ENCODE assay signal across 9 cellular contexts in the genomic region with DNA sequence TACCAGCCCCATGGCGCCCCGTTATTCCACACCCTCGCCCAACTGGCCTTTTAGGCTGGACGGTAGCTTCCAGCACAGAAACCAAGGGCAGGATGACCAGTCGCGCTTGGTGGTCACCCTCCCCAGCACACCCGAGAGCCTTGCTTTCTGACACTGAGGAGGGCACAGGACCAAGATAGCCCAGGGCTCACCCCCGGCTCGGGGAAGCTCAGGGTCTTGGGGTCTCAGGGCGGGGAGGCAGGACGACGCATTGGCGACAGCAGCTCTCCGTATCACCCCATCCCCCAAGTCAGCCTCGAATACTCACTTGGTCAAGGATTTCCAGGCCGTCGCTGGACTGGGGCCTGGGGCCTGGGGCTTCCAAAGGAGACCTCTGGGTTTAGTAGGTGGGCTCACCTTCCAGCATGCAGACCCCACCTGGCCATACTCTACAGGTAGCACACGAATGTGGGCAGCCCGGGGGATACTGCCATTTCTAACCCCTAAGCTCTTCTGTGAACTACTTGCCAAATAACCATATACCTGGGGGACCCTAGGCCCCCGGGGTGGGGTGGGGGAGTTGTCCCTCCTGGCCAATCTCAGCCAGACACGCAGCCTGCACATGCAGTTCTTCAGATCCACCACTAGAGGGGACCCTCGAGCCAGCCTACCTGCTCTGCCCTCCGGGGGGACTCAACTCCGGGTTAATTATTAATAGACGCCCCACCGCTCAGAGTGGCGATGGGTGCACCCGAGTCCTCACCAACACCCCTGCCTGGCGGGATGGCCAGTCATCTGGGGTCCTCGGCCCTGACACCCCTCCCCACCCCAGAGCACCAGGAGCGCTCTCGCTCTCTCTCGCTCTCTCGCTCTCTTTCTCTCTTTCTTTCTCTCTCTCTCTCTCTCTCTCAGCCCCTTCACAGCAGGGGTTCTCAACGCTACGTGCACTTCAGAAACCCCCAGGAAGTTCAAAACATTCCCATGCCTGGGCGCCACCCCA. TPM values are rescaled to one million over a fixed set of nuclear protein-coding genes. Genes with fewer than 3 reads are reported as not detected.
DNase-seq lines count a peak whose midpoint lies in the region; ATAC-seq and TF ChIP-seq lines count a peak whose summit lies in the region.
"Had no signal": no experiment of that assay in that cellular context is flagged by ENCODE, and none has a peak within 500 bp of the region (broad histone marks: within the 10 kb centered on the region; RNA-seq: fewer than 3 reads in every experiment).

No MANE protein-coding gene starts in this region.

- no peaks in the 10 kb centered on the region for H3K9me2 ChIP-seq in HCT116 (ENCODE audit: insufficient read depth)

- intact Hi-C loops in HCT116 (cut with micrococcal nuclease): loop anchor here (5.0 kb wide), 1 partner anchor 977 kb away; no protein-coding TSS in a partner anchor
- intact Hi-C loops in activated naive CD4-positive, alpha-beta T cell treated with anti-CD3 and anti-CD28 coated beads for 36 hours (cut with micrococcal nuclease): loop anchor here (5.0 kb wide), 2 partner anchors 97 to 142 kb away; partner anchors contain the start of genes EIF4A3 and GAA
- intact Hi-C loops in heart left ventricle (cut with DNase I): loop anchor here in 8 of 10 donors (5.0 to 10.0 kb wide), 7 partner anchors 62 to 249 kb away; partner anchors contain the start of gene GAA (in 1 of the 8)
- intact Hi-C loops in sciatic nerve (cut with DNase I): no loop called here

- peaks cover 5% of the 10 kb centered on the region for H3K4me1 ChIP-seq in CD4-positive, CD25-positive, alpha-beta regulatory T cell (ENCODE audit: control insufficient read depth, insufficient read depth, low read length, poor library complexity, severe bottlenecking)
- peaks cover 17 to 22% of the 10 kb centered on the region in 2 experiments for H3K4me1 ChIP-seq in HCT116 (ENCODE audit: control insufficient read depth in 1 of 2, insufficient read depth in 2 of 2, low read length in 2 of 2)
- H3K4me1 ChIP-seq in heart left ventricle: peaks cover 0 to 18% (median 10%) of the 10 kb centered on the region in 12 donors

- H3K27me3 ChIP-seq in CD4-positive, CD25-positive, alpha-beta regulatory T cell (ENCODE audit: control insufficient read depth, insufficient read depth, low read length): no peaks in the 10 kb centered on the region
- no peaks in the 10 kb centered on the region for H3K27me3 ChIP-seq in HCT116 (ENCODE audit: insufficient read depth, low read length)
- H3K27me3 ChIP-seq in heart left ventricle: no peaks in the 10 kb centered on the region

- H3K36me3 Mint-ChIP-seq in CD4-positive, CD25-positive, alpha-beta regulatory T cell: no peaks in the 10 kb centered on the region
- no peaks in the 10 kb centered on the region for H3K36me3 Mint-ChIP-seq in activated naive CD4-positive, alpha-beta T cell treated with anti-CD3 and anti-CD28 coated beads for 36 hours (ENCODE audit: low read depth)

- peak; percentile 56 to 65 for ATAC-seq in CD4-positive, CD25-positive, alpha-beta regulatory T cell (ENCODE audit: low read depth in 2 of 2)
- peak; percentile 59 for ATAC-seq in HCT116
- peak in 3 of 4 donors; percentile 25 to 41 (median 32) for ATAC-seq in heart left ventricle
- peak; percentile 50 for ATAC-seq in sciatic nerve
- no peak for ATAC-seq in HG02840 (IDR thresholded peaks at IDR 0.05; ENCODE audit: low FRiP score, unreplicated experiment)

- no peak overlapping the region for H2AFZ ChIP-seq in HCT116 (ENCODE audit: low read depth, low read length, poor library complexity, severe bottlenecking)

- no peaks in the 10 kb centered on the region for H3K27me3 Mint-ChIP-seq in CD4-positive, CD25-positive, alpha-beta regulatory T cell
- H3K27me3 Mint-ChIP-seq in activated naive CD4-positive, alpha-beta T cell treated with anti-CD3 and anti-CD28 coated beads for 36 hours (ENCODE audit: low read depth): no peaks in the 10 kb centered on the region

- POLR2A ChIA-PET in HCT116 (lab: Charles Lee): interaction anchor here (0.6 to 1.6 kb wide), 3 partner anchors 96 to 208 kb away, joined by 3 to 4 read pairs (median 3); partner anchors contain the start of gene GAA

- H3K36me3 ChIP-seq in CD4-positive, CD25-positive, alpha-beta regulatory T cell (ENCODE audit: control insufficient read depth, insufficient read depth, low read length): no peaks in the 10 kb centered on the region
- H3K36me3 ChIP-seq in HCT116 (ENCODE audit: control insufficient read depth in 1 of 2, insufficient read depth in 2 of 2, low read length in 2 of 2) (no peaks in the 10 kb centered on the region; a peak in 1 of 4 replicates), heart left ventricle (peaks cover 0 to 16% (median 3%) of the 10 kb centered on the region in 9 donors)

- H3K4me3 Mint-ChIP-seq in CD4-positive, CD25-positive, alpha-beta regulatory T cell: peak overlapping the region in 2 of 4 donors; percentile 44 to 51
- H3K4me3 Mint-ChIP-seq in activated naive CD4-positive, alpha-beta T cell treated with anti-CD3 and anti-CD28 coated beads for 36 hours: no peak overlapping the region

- no peak overlapping the region for H3K4me3 ChIP-seq in CD4-positive, CD25-positive, alpha-beta regulatory T cell (ENCODE audit: low read depth, low read length)
- H3K4me3 ChIP-seq in HCT116 (replicated peaks in 1 of 2; ENCODE audit: low read depth in 1 of 2, low read length in 2 of 2) (no peak overlapping the region), heart left ventricle (peak overlapping the region in 4 of 12 donors; percentile 18 to 33 (median 24))

- RAD21 ChIA-PET in HCT116 (lab: Charles Lee; ENCODE audit: low non-redundant PET in 1 of 2, low total read pairs in 2 of 2, uncharacterized antibody in 2 of 2, unreplicated experiment in 2 of 2): no interaction called here

- TF ChIP-seq CTCF in HCT116 (IDR thresholded peaks at IDR 0.05 in 2 of 3, conservative IDR thresholded peaks at IDR 0.05 in 1 of 3; ENCODE audit: borderline replicate concordance in 1 of 3, insufficient read depth in 1 of 3, low read depth in 2 of 3, low read length in 2 of 3) (peak; percentile 75 to 100 (median 99); a peak in 5 of 6 replicates), heart left ventricle (IDR thresholded peaks at IDR 0.05) (peak; percentile 97 to 100 (median 98))

- 50 to 54% (median 53%) methylated on average over 34 to 37 of the region's 37 CpGs for WGBS in heart left ventricle, 4 donors

- CTCF ChIA-PET in HCT116 (lab: Charles Lee): interaction anchor here (0.7 to 5.2 kb wide), 7 partner anchors 9 to 277 kb away, joined by 3 to 37 read pairs (median 3); no protein-coding TSS in a partner anchor
- CTCF ChIA-PET in activated naive CD4-positive, alpha-beta T cell treated with anti-CD3 and anti-CD28 coated beads for 36 hours (lab: Charles Lee): interaction anchor here (0.6 to 5.0 kb wide), 12 partner anchors 7 to 211 kb away, joined by 3 to 45 read pairs (median 4); partner anchors contain the start of genes CBX8 and GAA

- no peak overlapping the region for H3K27ac ChIP-seq in CD4-positive, CD25-positive, alpha-beta regulatory T cell (ENCODE audit: insufficient read depth, low read length, poor library complexity, severe bottlenecking)
- H3K27ac ChIP-seq in HCT116 (ENCODE audit: low read depth, low read length) (no peak overlapping the region), heart left ventricle (no peak overlapping the region)

- no peaks in the 10 kb centered on the region for H4K20me1 ChIP-seq in HCT116 (ENCODE audit: insufficient read depth)

- H3K27ac Mint-ChIP-seq in CD4-positive, CD25-positive, alpha-beta regulatory T cell: no peak overlapping the region
- H3K27ac Mint-ChIP-seq in activated naive CD4-positive, alpha-beta T cell treated with anti-CD3 and anti-CD28 coated beads for 36 hours: no peak overlapping the region

- H3K79me2 ChIP-seq in HCT116 (ENCODE audit: insufficient read depth, low read length): no peaks in the 10 kb centered on the region

- BruUV-seq in HCT116 (replicated peaks; lab: Mats Ljungman, UMichigan): no TSS peak

- no peaks in the 10 kb centered on the region for H3K9me3 Mint-ChIP-seq in CD4-positive, CD25-positive, alpha-beta regulatory T cell
- H3K9me3 Mint-ChIP-seq in activated naive CD4-positive, alpha-beta T cell treated with anti-CD3 and anti-CD28 coated beads for 36 hours: no peaks in the 10 kb centered on the region

- TF ChIP-seq RAD21 in HCT116 (IDR thresholded peaks at IDR 0.05; ENCODE audit: low read depth): peak; percentile 87

- TF ChIP-seq POLR2A in HCT116 (IDR thresholded peaks at IDR 0.05; ENCODE audit: borderline replicate concordance, extremely low read depth, insufficient read depth, insufficient read length) (no peak), heart left ventricle (IDR thresholded peaks at IDR 0.05) (no peak)

- H3K4me2 ChIP-seq in HCT116 (ENCODE audit: low read length): peak overlapping the region; percentile 54

- no peaks in the 10 kb centered on the region for H3K9me3 ChIP-seq in CD4-positive, CD25-positive, alpha-beta regulatory T cell (ENCODE audit: control insufficient read depth in 2 of 2, low read length in 2 of 2)
- H3K9me3 ChIP-seq in HCT116 (ENCODE audit: control insufficient read depth in 1 of 2, insufficient read depth in 1 of 2, low read depth in 1 of 2, low read length in 2 of 2) (no peaks in the 10 kb centered on the region), heart left ventricle (no peaks in the 10 kb centered on the region)

- peaks cover 3 to 10% (median 6%) of the 10 kb centered on the region in 4 donors for H3K4me1 Mint-ChIP-seq in CD4-positive, CD25-positive, alpha-beta regulatory T cell
- H3K4me1 Mint-ChIP-seq in activated naive CD4-positive, alpha-beta T cell treated with anti-CD3 and anti-CD28 coated beads for 36 hours (ENCODE audit: low read depth): peaks cover 6% of the 10 kb centered on the region

- H3K9ac ChIP-seq in HCT116 (ENCODE audit: low read length): no peak overlapping the region

- DNase-seq in CD4-positive, CD25-positive, alpha-beta regulatory T cell: peak; percentile 48 to 62 (median 59)
- peak; percentile 40 for DNase-seq in HCT116 (ENCODE audit: low read depth, low spot score)
- DNase-seq in RPMI7951 (ENCODE audit: low read depth): peak; percentile 25
- peak; percentile 68 for DNase-seq in activated naive CD4-positive, alpha-beta T cell treated with anti-CD3 and anti-CD28 coated beads for 36 hours
- peak; percentile 36 to 70 (median 48) for DNase-seq in heart left ventricle
- peak; percentile 79 for DNase-seq in sciatic nerve (ENCODE audit: low spot score)
- DNase-seq in GF-D8 (lab: John Stamatoyannopoulos, UW): no peak

RNA-seq across cellular contexts. Expression of gene TBC1D16, which starts 30.0 kb away (rescaled TPM):
- total RNA-seq in CD4-positive, CD25-positive, alpha-beta regulatory T cell: 0.72 TPM
- under 1 TPM; 0.06 to 0.27 (median 0.12) TPM for polyA plus RNA-seq in CD4-positive, CD25-positive, alpha-beta regulatory T cell
- total RNA-seq in HCT116 (2021; ENCODE audit: unreplicated experiment) (31.1 TPM), heart left ventricle (10 to 100 TPM; 12.3 to 22.1 (median 17.5) TPM), sciatic nerve (46.9 TPM)
- 13.4 and 16.6 TPM in 2 replicates for polyA plus RNA-seq in HCT116 (2012)
- total RNA-seq in RPMI7951 (2014; rRNA removed; shearing (Covaris generic)): 8.9 and 10.7 TPM in 2 replicates
- 10 to 100 TPM; 17.0 to 19.0 TPM for total RNA-seq in activated naive CD4-positive, alpha-beta T cell treated with anti-CD3 and anti-CD28 coated beads for 36 hours
- polyA plus RNA-seq in heart left ventricle: 10 to 100 TPM in 1 of 2 donors, 1 to 10 TPM in 1; 5.3 to 14.1 TPM

RNA-seq across cellular contexts. Expression of gene CCDC40, which starts 30.8 kb away (rescaled TPM):
- 0.32 TPM for total RNA-seq in CD4-positive, CD25-positive, alpha-beta regulatory T cell
- polyA plus RNA-seq in CD4-positive, CD25-positive, alpha-beta regulatory T cell: not detected
- total RNA-seq in HCT116 (2021; ENCODE audit: unreplicated experiment) (10.3 TPM), heart left ventricle (1 to 10 TPM; 2.4 to 9.0 (median 5.9) TPM), sciatic nerve (12.6 TPM)
- 3.4 and 3.6 TPM in 2 replicates for polyA plus RNA-seq in HCT116 (2012)
- 1.3 and 1.6 TPM in 2 replicates for total RNA-seq in RPMI7951 (2014; rRNA removed; shearing (Covaris generic))
- total RNA-seq in activated naive CD4-positive, alpha-beta T cell treated with anti-CD3 and anti-CD28 coated beads for 36 hours: under 1 TPM in 1 of 2 experiments, not detected in 1; 0.32 TPM
- polyA plus RNA-seq in heart left ventricle: 1 to 10 TPM; 2.7 to 6.1 TPM
- total RNA-seq: T-helper 2 cell treated with Interferon-gamma antibody and Interleukin-4, amounts not matched to agents 100 ng/mL and 5 ng/mL, for 36 hours had no signal
